Comparison of ENCODE assay signal across 9 cellular contexts in the genomic region with DNA sequence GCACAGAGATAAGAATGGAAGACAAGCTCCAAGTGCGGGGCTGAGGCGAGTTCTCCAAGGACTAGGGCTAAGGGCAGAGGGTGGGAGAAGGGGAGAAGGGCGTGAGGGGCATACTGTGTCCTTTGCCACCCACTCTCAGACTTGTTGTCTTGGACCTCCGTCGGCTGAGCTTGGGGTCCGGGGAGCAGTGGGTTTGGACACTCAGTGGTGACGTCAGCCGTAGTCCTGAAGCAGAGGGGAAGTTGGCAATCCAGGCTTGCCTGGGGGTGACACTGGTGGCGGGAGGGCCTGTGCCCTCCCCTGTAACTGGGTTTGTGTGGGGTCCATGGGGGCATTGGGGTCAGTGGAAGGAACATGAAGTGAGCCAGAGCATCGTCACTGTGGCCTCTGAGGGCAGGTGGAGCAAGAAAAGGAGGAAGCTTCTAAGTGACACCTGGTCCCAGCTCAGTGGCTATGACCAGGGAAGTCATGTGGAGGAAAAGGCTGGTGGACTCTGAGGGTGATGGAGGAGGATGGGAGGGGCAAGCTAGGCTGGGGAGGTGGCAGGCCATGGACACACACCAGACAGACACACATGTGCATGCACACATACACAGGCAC. TPM values are rescaled to one million over a fixed set of nuclear protein-coding genes. Genes with fewer than 3 reads are reported as not detected.
DNase-seq lines count a peak whose midpoint lies in the region; ATAC-seq and TF ChIP-seq lines count a peak whose summit lies in the region.
"Had no signal": no experiment of that assay in that cellular context is flagged by ENCODE, and none has a peak within 500 bp of the region (broad histone marks: within the 10 kb centered on the region; RNA-seq: fewer than 3 reads in every experiment).

No MANE protein-coding gene starts in this region.

- H3K36me3 ChIP-seq in BLaER1 (peaks cover 45% of the 10 kb centered on the region), IMR-90 (ENCODE audit: control insufficient read depth, insufficient read depth, low read length) (peaks cover 11% of the 10 kb centered on the region), brain microvascular endothelial cell (replicated peaks) (peaks cover 11% of the 10 kb centered on the region)
- H3K36me3 ChIP-seq in naive thymus-derived CD4-positive, alpha-beta T cell (ENCODE audit: control insufficient read depth in 2 of 3, insufficient read depth in 3 of 3, low read length in 3 of 3) = peaks cover 0 to 8% (median 0%) of the 10 kb centered on the region in 3 experiments

- peaks cover 40% of the 10 kb centered on the region for H3K9me1 ChIP-seq in IMR-90 (ENCODE audit: insufficient read depth, low read length)

- peak overlapping the region; percentile 5 for H2AFZ ChIP-seq in IMR-90 (replicated peaks; ENCODE audit: low read length, poor library complexity)

- dilution Hi-C loops in IMR-90 (cut with HindIII; ENCODE audit: low sequenced_read_pairs, unreplicated experiment) = no loop called here

- no peak overlapping the region for H3K18ac ChIP-seq in IMR-90 (ENCODE audit: low read depth, low read length)

- peak overlapping the region in 8 of 9 donors; percentile 18 to 96 (median 74) for H3K27ac Mint-ChIP-seq in naive thymus-derived CD4-positive, alpha-beta T cell

- peak overlapping the region; percentile 99 for H3K4me2 ChIP-seq in BLaER1
- no peak overlapping the region for H3K4me2 ChIP-seq in IMR-90 (ENCODE audit: low read depth, low read length)

- no peak overlapping the region for H3K23ac ChIP-seq in IMR-90 (ENCODE audit: low read depth, low read length)

- H4K5ac ChIP-seq in IMR-90 (ENCODE audit: low read depth, low read length) = no peak overlapping the region

- no peak for TF ChIP-seq RAD21 in IMR-90 (IDR thresholded peaks at IDR 0.05; ENCODE audit: low read length)

- ATAC-seq in IMR-90 (ENCODE audit: low read depth) (no peak), HG03139 (IDR thresholded peaks at IDR 0.05; ENCODE audit: unreplicated experiment) (no peak), HG02798 (IDR thresholded peaks at IDR 0.05; ENCODE audit: poor library complexity, unreplicated experiment) (no peak)
- no peak for ATAC-seq in naive thymus-derived CD4-positive, alpha-beta T cell

- no peaks in the 10 kb centered on the region for H3K9me3 Mint-ChIP-seq in naive thymus-derived CD4-positive, alpha-beta T cell

- H3K9me3 ChIP-seq in BLaER1 (no peaks in the 10 kb centered on the region), IMR-90 (ENCODE audit: control insufficient read depth, insufficient read depth, low read length) (no peaks in the 10 kb centered on the region)
- H3K9me3 ChIP-seq in naive thymus-derived CD4-positive, alpha-beta T cell (ENCODE audit: control insufficient read depth in 2 of 3, low read length in 3 of 3) = no peaks in the 10 kb centered on the region

- H3K27me3 Mint-ChIP-seq in naive thymus-derived CD4-positive, alpha-beta T cell = no peaks in the 10 kb centered on the region

- no peak overlapping the region for H2BK15ac ChIP-seq in IMR-90 (ENCODE audit: low read depth, low read length)

- no peak for TF ChIP-seq POLR2A in IMR-90 (IDR thresholded peaks at IDR 0.05; ENCODE audit: low read depth, low read length)
- no peak for TF ChIP-seq POLR2A in lower leg skin (IDR thresholded peaks at IDR 0.05)

- DNase-seq in IMR-90 = no peak
- no peak for DNase-seq in brain microvascular endothelial cell
- DNase-seq in naive thymus-derived CD4-positive, alpha-beta T cell = no peak
- DNase-seq in DMS 273 treated with DMSO at 0.1 percent for 48 hours (lab: John Stamatoyannopoulos, UW) = no peak
- no peak for DNase-seq in lower leg skin (ENCODE audit: low spot score in 2 of 2)
- DNase-seq: hypothalamus had no signal

- peak overlapping the region; percentile 93 for H3K27ac ChIP-seq in BLaER1
- H3K27ac ChIP-seq in IMR-90 (ENCODE audit: insufficient read depth, low read length) = no peak overlapping the region
- H3K27ac ChIP-seq in brain microvascular endothelial cell = peak overlapping the region; percentile 76
- no peak overlapping the region for H3K27ac ChIP-seq in naive thymus-derived CD4-positive, alpha-beta T cell (ENCODE audit: low read depth, low read length)

- no peak overlapping the region for H3K14ac ChIP-seq in IMR-90 (replicated peaks; ENCODE audit: low read depth, low read length)

- peak overlapping the region; percentile 16 for H2AK5ac ChIP-seq in IMR-90 (ENCODE audit: low read depth, low read length)

- no peak overlapping the region for H2BK5ac ChIP-seq in IMR-90 (ENCODE audit: low read depth, low read length, poor library complexity, severe bottlenecking)

- H3K56ac ChIP-seq in IMR-90 (ENCODE audit: extremely low read depth, insufficient read depth, low read length) = no peak overlapping the region

- no peak overlapping the region for H2BK120ac ChIP-seq in IMR-90 (ENCODE audit: low read depth, low read length)

- no peak overlapping the region for H2BK20ac ChIP-seq in IMR-90 (ENCODE audit: low read depth, low read length)

- peaks cover 97% of the 10 kb centered on the region for H3K4me1 ChIP-seq in BLaER1
- H3K4me1 ChIP-seq in IMR-90 (ENCODE audit: control insufficient read depth, insufficient read depth, low read length) = peaks cover 23% of the 10 kb centered on the region
- peaks cover 36 to 62% of the 10 kb centered on the region in 2 donors for H3K4me1 ChIP-seq in naive thymus-derived CD4-positive, alpha-beta T cell (ENCODE audit: control insufficient read depth in 2 of 2, insufficient read depth in 2 of 2, low read length in 2 of 2)

- intact Hi-C loops in IMR-90 (cut with micrococcal nuclease) (no loop called here), lower leg skin (cut with DNase I; ENCODE audit: low total_unique reads) (no loop called here)
- intact Hi-C loops in naive thymus-derived CD4-positive, alpha-beta T cell (cut with micrococcal nuclease) = no loop called here

- H4K20me1 ChIP-seq in BLaER1 (peaks cover 28% of the 10 kb centered on the region), IMR-90 (ENCODE audit: insufficient read depth, low read length) (peaks cover 91% of the 10 kb centered on the region)

- H4K91ac ChIP-seq in IMR-90 (ENCODE audit: insufficient read depth, low read depth, low read length) = no peak overlapping the region

- no peak for TF ChIP-seq CTCF in IMR-90 (conservative IDR thresholded peaks at IDR 0.05; ENCODE audit: low read depth, low read length)
- TF ChIP-seq CTCF in brain microvascular endothelial cell (IDR thresholded peaks at IDR 0.05; ENCODE audit: low read depth, low read length, missing control alignments) = no peak
- TF ChIP-seq CTCF in lower leg skin (IDR thresholded peaks at IDR 0.05) = no peak

- POLR2A ChIA-PET in IMR-90 (lab: Charles Lee; ENCODE audit: unreplicated experiment) = no interaction called here
- POLR2A ChIA-PET in naive thymus-derived CD4-positive, alpha-beta T cell (lab: Charles Lee) = no interaction called here

- peak overlapping the region in 6 of 10 donors; percentile 12 to 91 (median 79) for H3K4me3 Mint-ChIP-seq in naive thymus-derived CD4-positive, alpha-beta T cell

- H3K79me1 ChIP-seq in IMR-90 (ENCODE audit: low read depth in 1 of 2, low read length in 2 of 2) = peaks cover 27 to 84% of the 10 kb centered on the region in 2 experiments

- no peaks in the 10 kb centered on the region for H3K27me3 ChIP-seq in BLaER1
- H3K27me3 ChIP-seq in IMR-90 (ENCODE audit: control insufficient read depth, insufficient read depth, low read length) = no peaks in the 10 kb centered on the region
- no peaks in the 10 kb centered on the region for H3K27me3 ChIP-seq in brain microvascular endothelial cell (replicated peaks)
- H3K27me3 ChIP-seq in naive thymus-derived CD4-positive, alpha-beta T cell (ENCODE audit: control insufficient read depth in 2 of 2, insufficient read depth in 2 of 2, low read length in 2 of 2) = no peaks in the 10 kb centered on the region

- H2AK9ac ChIP-seq in IMR-90 (replicated peaks; ENCODE audit: low read depth, low read length, poor library complexity) = no peak overlapping the region

- H3K4ac ChIP-seq in IMR-90 (ENCODE audit: low read depth, low read length) = no peak overlapping the region

- CTCF ChIA-PET in IMR-90 (lab: Yijun Ruan, JAX) = no interaction called here
- CTCF ChIA-PET in naive thymus-derived CD4-positive, alpha-beta T cell (lab: Charles Lee) = no interaction called here

- peaks cover 40 to 71% (median 63%) of the 10 kb centered on the region in 7 donors for H3K4me1 Mint-ChIP-seq in naive thymus-derived CD4-positive, alpha-beta T cell

- in situ Hi-C loops in IMR-90 (cut with MboI; ENCODE audit: low sequenced_read_pairs) = no loop called here
- in situ Hi-C loops in brain microvascular endothelial cell (cut with HindIII; ENCODE audit: low pct_ligation_motif_present, low sequenced_read_pairs) = no loop called here

- 93% methylated on average over 8 of the region's 10 CpGs; no CpG with 5 or more reads in 1 of the 2 experiments for WGBS in IMR-90 (ENCODE audit: extremely low coverage in 2 of 2, insufficient read length in 1 of 2), 2 experiments
- WGBS in lower leg skin, 2 donors = 69 to 81% methylated on average over 10 of the region's 10 CpGs

- H3K4me3 ChIP-seq in BLaER1 = peak overlapping the region; percentile 44
- no peak overlapping the region for H3K4me3 ChIP-seq in IMR-90 (ENCODE audit: insufficient read depth, low read depth, low read length)
- no peak overlapping the region for H3K4me3 ChIP-seq in brain microvascular endothelial cell (ENCODE audit: low read depth, low read length)
- H3K4me3 ChIP-seq in naive thymus-derived CD4-positive, alpha-beta T cell (ENCODE audit: low read length) = no peak overlapping the region
- H3K4me3 ChIP-seq in lower leg skin (ENCODE audit: low read depth, poor library complexity, severe bottlenecking) = no peak overlapping the region

- no TSS peak for BruUV-seq in IMR-90 (replicated peaks; lab: Mats Ljungman, UMichigan)

- peak overlapping the region; percentile 59 for H3K9ac ChIP-seq in BLaER1
- H3K9ac ChIP-seq in IMR-90 (ENCODE audit: low read depth, low read length) = no peak overlapping the region

- no peak overlapping the region for H4K8ac ChIP-seq in IMR-90 (ENCODE audit: low read depth in 2 of 2, low read length in 2 of 2)

- peaks cover 0 to 26% (median 0%) of the 10 kb centered on the region in 5 donors for H3K36me3 Mint-ChIP-seq in naive thymus-derived CD4-positive, alpha-beta T cell

RNA-seq across cellular contexts. Expression of a gene that starts 17.6 kb away (rescaled TPM):
- 102 and 107 TPM in 2 replicates for total RNA-seq in IMR-90 (2012; rRNA removed)
- 369 and 477 TPM in 2 replicates for polyA plus RNA-seq in IMR-90 (2012; rRNA removed)
- polyA plus RNA-seq in IMR-90 (2012; cell fraction: cytosol; rRNA removed) = 472 and 612 TPM in 2 replicates
- polyA plus RNA-seq in IMR-90 (2012; cell fraction: nucleus; rRNA removed; ENCODE audit: low replicate concordance) = 114 and 169 TPM in 2 replicates
- total RNA-seq in naive thymus-derived CD4-positive, alpha-beta T cell = 100 to 1,000 TPM; 112 to 293 (median 181) TPM
- polyA plus RNA-seq in naive thymus-derived CD4-positive, alpha-beta T cell = 100 to 1,000 TPM; 151 to 153 TPM
- total RNA-seq in lower leg skin = 100 to 1,000 TPM; 168 to 384 (median 194) TPM

RNA-seq across cellular contexts. Expression of a gene that starts 43.1 kb away (rescaled TPM):
- under 0.01 TPM in 1 of 2 replicates, not detected in the other for total RNA-seq in IMR-90 (2012; rRNA removed)
- not detected in 2 replicates for polyA plus RNA-seq in IMR-90 (2012; rRNA removed)
- polyA plus RNA-seq in IMR-90 (2012; cell fraction: cytosol; rRNA removed) = 0.01 and 0.13 TPM in 2 replicates
- polyA plus RNA-seq in IMR-90 (2012; cell fraction: nucleus; rRNA removed; ENCODE audit: low replicate concordance) = 0.02 TPM in 1 of 2 replicates, not detected in the other
- under 1 TPM in 2 of 5 experiments, not detected in 3; 0.22 to 0.71 TPM for total RNA-seq in naive thymus-derived CD4-positive, alpha-beta T cell
- not detected for polyA plus RNA-seq in naive thymus-derived CD4-positive, alpha-beta T cell
- total RNA-seq in lower leg skin = 100 to 1,000 TPM in 1 of 4 donors, 10 to 100 TPM in 3; 40.7 to 113 (median 67.6) TPM

Comparison
In these comparisons a context has a peak if more than half of its experiments do, and no peak if none do; other contexts are left out.
1. H3K27ac ChIP-seq: peak in BLaER1 (single experiment) and brain microvascular endothelial cell (single experiment); none in IMR-90 (single experiment) and naive thymus-derived CD4-positive, alpha-beta T cell (single experiment).
2. RNA of a gene that starts 43.1 kb away (total RNA-seq): 40.7 to 113 TPM in lower leg skin; 0.22 to 0.71 TPM in naive thymus-derived CD4-positive, alpha-beta T cell and under 0.01 TPM in IMR-90; every median in the first group is over 10 times any median in the second.